Comparison of ENCODE assay signal across 1 cellular context in genomic region chr19:49133621-49134454, GRCh38.
TF ChIP-seq lines count a peak whose summit lies in the region.

No MANE protein-coding gene starts in this region.

TF ChIP-seq in K562, 482 proteins besides CTCF, POLR2A, EP300 and RAD21 (continued from another document):
- no peak for TF ChIP-seq RREB1 (CRISPR knock-in tag; IDR thresholded peaks at IDR 0.05)
- no peak for TF ChIP-seq ZZZ3 (IDR thresholded peaks at IDR 0.05)
- no peak for TF ChIP-seq CXXC5 (CRISPR knock-in tag; IDR thresholded peaks at IDR 0.05)
- no peak for TF ChIP-seq ARID3B (CRISPR knock-in tag; IDR thresholded peaks at IDR 0.05; ENCODE audit: borderline replicate concordance)
- TF ChIP-seq SAFB (IDR thresholded peaks at IDR 0.05; ENCODE audit: borderline replicate concordance, low read depth, low read length), result no peak
- no peak for TF ChIP-seq ZNF253 (CRISPR knock-in tag; conservative IDR thresholded peaks at IDR 0.05)
- no peak for TF ChIP-seq ZNF316 (IDR thresholded peaks at IDR 0.05)
